1 cellular context compared by ENCODE assay signal in genomic region chr14:74217672-74218448, GRCh38.
A peak's percentile ranks its signal among the peaks of the same experiment; 100 is the strongest.
TF ChIP-seq lines count a peak whose summit lies in the region.

No MANE protein-coding gene starts in this region.

TF ChIP-seq in K562, 482 proteins besides CTCF, POLR2A, EP300 and RAD21 (continued from another document):
- TF ChIP-seq, protein P1, sequence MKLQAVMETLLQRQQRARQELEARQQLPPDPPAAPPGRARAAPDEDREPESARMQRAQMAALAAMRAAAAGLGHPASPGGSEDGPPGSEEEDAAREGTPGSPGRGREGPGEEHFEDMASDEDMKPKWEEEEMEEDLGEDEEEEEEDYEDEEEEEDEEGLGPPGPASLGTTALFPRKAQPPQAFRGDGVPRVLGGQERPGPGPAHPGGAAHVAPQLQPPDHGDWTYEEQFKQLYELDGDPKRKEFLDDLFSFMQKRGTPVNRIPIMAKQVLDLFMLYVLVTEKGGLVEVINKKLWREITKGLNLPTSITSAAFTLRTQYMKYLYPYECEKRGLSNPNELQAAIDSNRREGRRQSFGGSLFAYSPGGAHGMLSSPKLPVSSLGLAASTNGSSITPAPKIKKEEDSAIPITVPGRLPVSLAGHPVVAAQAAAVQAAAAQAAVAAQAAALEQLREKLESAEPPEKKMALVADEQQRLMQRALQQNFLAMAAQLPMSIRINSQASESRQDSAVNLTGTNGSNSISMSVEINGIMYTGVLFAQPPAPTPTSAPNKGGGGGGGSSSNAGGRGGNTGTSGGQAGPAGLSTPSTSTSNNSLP (IDR thresholded peaks at IDR 0.05; ENCODE audit: borderline replicate concordance, low read depth, low read length), result no peak
- TF ChIP-seq ZKSCAN8 (CRISPR knock-in tag; IDR thresholded peaks at IDR 0.05) (no peak), MAZ (CRISPR knock-in tag; conservative IDR thresholded peaks at IDR 0.05 in 1 of 2, IDR thresholded peaks at IDR 0.05 in 1 of 2) (peak in 1 of 2 experiments; percentile 32; a peak in 1 of 4 replicates), SMARCA5 (IDR thresholded peaks at IDR 0.05) (0 out of 2 replicates have a peak, but pooled peaks have one; percentile 15), CBFA2T3 (IDR thresholded peaks at IDR 0.05) (no peak), ESRRA (IDR thresholded peaks at IDR 0.05; ENCODE audit: borderline replicate concordance, low read depth) (no peak), RB1 (IDR thresholded peaks at IDR 0.05; ENCODE audit: low read depth) (peak; percentile 61; the same call in 1 of the 2 replicates), ZFX (CRISPR knock-in tag; IDR thresholded peaks at IDR 0.05) (peak; percentile 25; the same call in 1 of the 2 replicates), TAF9B (IDR thresholded peaks at IDR 0.05; ENCODE audit: partially characterized antibody) (no peak), KHSRP (IDR thresholded peaks at IDR 0.05) (no peak), ASH1L (IDR thresholded peaks at IDR 0.05; ENCODE audit: borderline replicate concordance, low read depth, partially characterized antibody) (no peak), DLX4 (CRISPR knock-in tag; IDR thresholded peaks at IDR 0.05) (no peak), NBN (IDR thresholded peaks at IDR 0.05; ENCODE audit: low read depth) (no peak), BCOR (IDR thresholded peaks at IDR 0.05) (peak; percentile 83), CBX8 (IDR thresholded peaks at IDR 0.05; ENCODE audit: borderline replicate concordance, extremely low read depth, low read depth, low read length, poor library complexity, severe bottlenecking) (no peak), SNRNP70 (optimal IDR thresholded peaks at IDR 0.05; ENCODE audit: low read depth, low read length) (no peak), CTCFL (IDR thresholded peaks at IDR 0.05; ENCODE audit: borderline replicate concordance, insufficient read depth, low read depth, low read length, poor library complexity, severe bottlenecking) (peak; percentile 76), ZBTB7A (IDR thresholded peaks at IDR 0.05; ENCODE audit: borderline replicate concordance, control insufficient read depth, low read depth, low read length) (peak; percentile 48; the same call in 1 of the 2 replicates), DACH1 (IDR thresholded peaks at IDR 0.05; ENCODE audit: partially characterized antibody) (no peak), PHF8 (IDR thresholded peaks at IDR 0.05; ENCODE audit: borderline replicate concordance, low read length) (no peak), NFYB (IDR thresholded peaks at IDR 0.05; ENCODE audit: extremely low read depth, insufficient read length) (no peak), MTA3 (IDR thresholded peaks at IDR 0.05; ENCODE audit: borderline replicate concordance) (0 out of 2 replicates have a peak, but pooled peaks have one; percentile 33), CTBP1 (IDR thresholded peaks at IDR 0.05; ENCODE audit: borderline replicate concordance) (peak; percentile 23; the same call in 1 of the 2 replicates), THRAP3 (IDR thresholded peaks at IDR 0.05; ENCODE audit: borderline replicate concordance) (no peak), CXXC5 (CRISPR knock-in tag; IDR thresholded peaks at IDR 0.05) (peak; percentile 46; the same call in 1 of the 2 replicates), KLF16 (IDR thresholded peaks at IDR 0.05) (no peak), ZKSCAN3 (CRISPR knock-in tag; IDR thresholded peaks at IDR 0.05) (no peak), SMC3 (conservative IDR thresholded peaks at IDR 0.05; ENCODE audit: insufficient read depth, low read depth, low read length) (peak; percentile 48; the same call in 1 of the 2 replicates), HDAC3 (IDR thresholded peaks at IDR 0.05; ENCODE audit: borderline replicate concordance, partially characterized antibody) (no peak), ZNF609 (CRISPR knock-in tag; IDR thresholded peaks at IDR 0.05; ENCODE audit: borderline replicate concordance) (no peak)
- TF ChIP-seq, protein P2, sequence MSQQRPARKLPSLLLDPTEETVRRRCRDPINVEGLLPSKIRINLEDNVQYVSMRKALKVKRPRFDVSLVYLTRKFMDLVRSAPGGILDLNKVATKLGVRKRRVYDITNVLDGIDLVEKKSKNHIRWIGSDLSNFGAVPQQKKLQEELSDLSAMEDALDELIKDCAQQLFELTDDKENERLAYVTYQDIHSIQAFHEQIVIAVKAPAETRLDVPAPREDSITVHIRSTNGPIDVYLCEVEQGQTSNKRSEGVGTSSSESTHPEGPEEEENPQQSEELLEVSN (IDR thresholded peaks at IDR 0.05; ENCODE audit: borderline replicate concordance in 1 of 2, extremely low read depth in 1 of 2, insufficient read depth in 1 of 2, insufficient read length in 1 of 2, low read depth in 1 of 2, low read length in 1 of 2, poor library complexity in 1 of 2, severe bottlenecking in 1 of 2), result peak; percentile 40 to 85
- TF ChIP-seq, protein P3, sequence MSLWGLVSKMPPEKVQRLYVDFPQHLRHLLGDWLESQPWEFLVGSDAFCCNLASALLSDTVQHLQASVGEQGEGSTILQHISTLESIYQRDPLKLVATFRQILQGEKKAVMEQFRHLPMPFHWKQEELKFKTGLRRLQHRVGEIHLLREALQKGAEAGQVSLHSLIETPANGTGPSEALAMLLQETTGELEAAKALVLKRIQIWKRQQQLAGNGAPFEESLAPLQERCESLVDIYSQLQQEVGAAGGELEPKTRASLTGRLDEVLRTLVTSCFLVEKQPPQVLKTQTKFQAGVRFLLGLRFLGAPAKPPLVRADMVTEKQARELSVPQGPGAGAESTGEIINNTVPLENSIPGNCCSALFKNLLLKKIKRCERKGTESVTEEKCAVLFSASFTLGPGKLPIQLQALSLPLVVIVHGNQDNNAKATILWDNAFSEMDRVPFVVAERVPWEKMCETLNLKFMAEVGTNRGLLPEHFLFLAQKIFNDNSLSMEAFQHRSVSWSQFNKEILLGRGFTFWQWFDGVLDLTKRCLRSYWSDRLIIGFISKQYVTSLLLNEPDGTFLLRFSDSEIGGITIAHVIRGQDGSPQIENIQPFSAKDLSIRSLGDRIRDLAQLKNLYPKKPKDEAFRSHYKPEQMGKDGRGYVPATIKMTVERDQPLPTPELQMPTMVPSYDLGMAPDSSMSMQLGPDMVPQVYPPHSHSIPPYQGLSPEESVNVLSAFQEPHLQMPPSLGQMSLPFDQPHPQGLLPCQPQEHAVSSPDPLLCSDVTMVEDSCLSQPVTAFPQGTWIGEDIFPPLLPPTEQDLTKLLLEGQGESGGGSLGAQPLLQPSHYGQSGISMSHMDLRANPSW (CRISPR knock-in tag; IDR thresholded peaks at IDR 0.05), result no peak
- TF ChIP-seq, protein P4, sequence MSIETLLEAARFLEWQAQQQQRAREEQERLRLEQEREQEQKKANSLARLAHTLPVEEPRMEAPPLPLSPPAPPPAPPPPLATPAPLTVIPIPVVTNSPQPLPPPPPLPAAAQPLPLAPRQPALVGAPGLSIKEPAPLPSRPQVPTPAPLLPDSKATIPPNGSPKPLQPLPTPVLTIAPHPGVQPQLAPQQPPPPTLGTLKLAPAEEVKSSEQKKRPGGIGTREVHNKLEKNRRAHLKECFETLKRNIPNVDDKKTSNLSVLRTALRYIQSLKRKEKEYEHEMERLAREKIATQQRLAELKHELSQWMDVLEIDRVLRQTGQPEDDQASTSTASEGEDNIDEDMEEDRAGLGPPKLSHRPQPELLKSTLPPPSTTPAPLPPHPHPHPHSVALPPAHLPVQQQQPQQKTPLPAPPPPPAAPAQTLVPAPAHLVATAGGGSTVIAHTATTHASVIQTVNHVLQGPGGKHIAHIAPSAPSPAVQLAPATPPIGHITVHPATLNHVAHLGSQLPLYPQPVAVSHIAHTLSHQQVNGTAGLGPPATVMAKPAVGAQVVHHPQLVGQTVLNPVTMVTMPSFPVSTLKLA (conservative IDR thresholded peaks at IDR 0.05), result 0 out of 4 replicates have a peak, but pooled peaks of 1 of the 2 experiments have one; percentile 19
- TF ChIP-seq, protein P5, sequence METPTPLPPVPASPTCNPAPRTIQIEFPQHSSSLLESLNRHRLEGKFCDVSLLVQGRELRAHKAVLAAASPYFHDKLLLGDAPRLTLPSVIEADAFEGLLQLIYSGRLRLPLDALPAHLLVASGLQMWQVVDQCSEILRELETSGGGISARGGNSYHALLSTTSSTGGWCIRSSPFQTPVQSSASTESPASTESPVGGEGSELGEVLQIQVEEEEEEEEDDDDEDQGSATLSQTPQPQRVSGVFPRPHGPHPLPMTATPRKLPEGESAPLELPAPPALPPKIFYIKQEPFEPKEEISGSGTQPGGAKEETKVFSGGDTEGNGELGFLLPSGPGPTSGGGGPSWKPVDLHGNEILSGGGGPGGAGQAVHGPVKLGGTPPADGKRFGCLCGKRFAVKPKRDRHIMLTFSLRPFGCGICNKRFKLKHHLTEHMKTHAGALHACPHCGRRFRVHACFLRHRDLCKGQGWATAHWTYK (CRISPR knock-in tag; IDR thresholded peaks at IDR 0.05), result no peak
